8 cellular contexts compared by ENCODE assay signal in genomic region chr10:63217120-63217605, GRCh38.
A peak's percentile ranks its signal among the peaks of the same experiment; 100 is the strongest.
DNase-seq lines count a peak whose midpoint lies in the region; ATAC-seq and TF ChIP-seq lines count a peak whose summit lies in the region.

No MANE protein-coding gene starts in this region.

- peaks cover 0 to 4% (median 2%) of the 10 kb centered on the region in 4 donors for H3K4me1 ChIP-seq in Peyer's patch

- ATAC-seq in HG03571 (IDR thresholded peaks at IDR 0.05; ENCODE audit: unreplicated experiment) (peak; percentile 68), HG02970 (IDR thresholded peaks at IDR 0.05; ENCODE audit: low FRiP score, unreplicated experiment) (no peak)

- no peak for TF ChIP-seq POLR2A in Peyer's patch (IDR thresholded peaks at IDR 0.05)

- TF ChIP-seq CTCF in GM20000 (IDR thresholded peaks at IDR 0.05; ENCODE audit: extremely low read depth, missing control alignments) (peak; percentile 42), Peyer's patch (IDR thresholded peaks at IDR 0.05) (peak; percentile 26 to 89 (median 81))

- H3K27me3 ChIP-seq in Peyer's patch = no peaks in the 10 kb centered on the region

- H3K4me3 ChIP-seq in Peyer's patch = no peak overlapping the region

- peak; percentile 22 to 76 for DNase-seq in NOMO-1 (lab: John Stamatoyannopoulos, UW; ENCODE audit: unreplicated experiment in 2 of 2)
- no peak for DNase-seq in NOMO-1 treated with dmso at 0.1 percent for 144 hours (lab: John Stamatoyannopoulos, UW; ENCODE audit: unreplicated experiment)
- DNase-seq in GM20000 (ENCODE audit: low spot score) = peak; percentile 20
- DNase-seq in Peyer's patch = no peak
- DNase-seq in dedifferentiated amniotic fluid mesenchymal stem cell (ENCODE audit: extremely low spot score) = peak; percentile 56
- DNase-seq in medulla oblongata (ENCODE audit: extremely low spot score) = peak; percentile 78

- H3K36me3 ChIP-seq in Peyer's patch = peaks cover 0 to 26% (median 0%) of the 10 kb centered on the region in 3 donors

- H3K9me3 ChIP-seq in Peyer's patch = no peaks in the 10 kb centered on the region

- H3K27ac ChIP-seq in Peyer's patch = no peak overlapping the region

Comparison
In these comparisons a context has a peak if more than half of its experiments do, and no peak if none do; other contexts are left out.
1. DNase-seq: peak in NOMO-1 (2 of 2), GM20000 (single experiment), dedifferentiated amniotic fluid mesenchymal stem cell (single experiment) and medulla oblongata (single experiment); none in NOMO-1 treated with dmso at 0.1 percent for 144 hours (single experiment) and Peyer's patch (0 of 3).